1 cellular context compared by ENCODE assay signal in genomic region chr1:244864253-244865027, GRCh38.
TF ChIP-seq lines count a peak whose summit lies in the region.

TSS of gene HNRNPU (minus strand) at chr1:244864543. CDS start at chr1:244864307, 236 bp downstream.

TF ChIP-seq in WTC11, 78 proteins besides CTCF, POLR2A, EP300 and RAD21 (continued from another document and continues in another):
- peak; percentile 63; the same call in 1 of the 2 replicates for TF ChIP-seq TCF7 (CRISPR knock-in tag; IDR thresholded peaks at IDR 0.05; ENCODE audit: low read depth)
- no peak for TF ChIP-seq ZNF396 (CRISPR knock-in tag; IDR thresholded peaks at IDR 0.05; ENCODE audit: borderline replicate concordance)
- no peak for TF ChIP-seq ATF6 (CRISPR knock-in tag; IDR thresholded peaks at IDR 0.05)
- TF ChIP-seq PRRX2 (CRISPR knock-in tag; IDR thresholded peaks at IDR 0.05), result no peak
- TF ChIP-seq E2F1 (CRISPR knock-in tag; IDR thresholded peaks at IDR 0.05), result no peak
- no peak for TF ChIP-seq HMGA2 (CRISPR knock-in tag; IDR thresholded peaks at IDR 0.05)
- TF ChIP-seq E2F4 (CRISPR knock-in tag; IDR thresholded peaks at IDR 0.05; ENCODE audit: borderline replicate concordance, low read depth), result peak; percentile 19; the same call in 1 of the 2 replicates
- peak; percentile 25; the same call in 1 of the 2 replicates for TF ChIP-seq GABPB1 (CRISPR knock-in tag; IDR thresholded peaks at IDR 0.05)
- TF ChIP-seq ZNF416 (CRISPR knock-in tag; IDR thresholded peaks at IDR 0.05), result no peak
- TF ChIP-seq TP53 (CRISPR knock-in tag; IDR thresholded peaks at IDR 0.05), result no peak
- TF ChIP-seq NFYB (CRISPR knock-in tag; conservative IDR thresholded peaks at IDR 0.05; ENCODE audit: low read depth), result no peak; the same call in 1 of the 2 replicates
- no peak for TF ChIP-seq ZNF121 (CRISPR knock-in tag; IDR thresholded peaks at IDR 0.05)
- TF ChIP-seq, protein P1, sequence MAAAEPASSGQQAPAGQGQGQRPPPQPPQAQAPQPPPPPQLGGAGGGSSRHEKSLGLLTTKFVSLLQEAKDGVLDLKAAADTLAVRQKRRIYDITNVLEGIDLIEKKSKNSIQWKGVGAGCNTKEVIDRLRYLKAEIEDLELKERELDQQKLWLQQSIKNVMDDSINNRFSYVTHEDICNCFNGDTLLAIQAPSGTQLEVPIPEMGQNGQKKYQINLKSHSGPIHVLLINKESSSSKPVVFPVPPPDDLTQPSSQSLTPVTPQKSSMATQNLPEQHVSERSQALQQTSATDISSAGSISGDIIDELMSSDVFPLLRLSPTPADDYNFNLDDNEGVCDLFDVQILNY (CRISPR knock-in tag; IDR thresholded peaks at IDR 0.05), result peak; percentile 95
- TF ChIP-seq CREM (CRISPR knock-in tag; IDR thresholded peaks at IDR 0.05), result peak; percentile 48; the same call in 1 of the 2 replicates
- TF ChIP-seq ZBTB21 (CRISPR knock-in tag; IDR thresholded peaks at IDR 0.05; ENCODE audit: borderline replicate concordance), result no peak
- no peak for TF ChIP-seq ZNF317 (CRISPR knock-in tag; IDR thresholded peaks at IDR 0.05; ENCODE audit: borderline replicate concordance, low read depth)
- no peak for TF ChIP-seq NR1H2 (CRISPR knock-in tag; IDR thresholded peaks at IDR 0.05)
- peak; percentile 98 for TF ChIP-seq SP1 (CRISPR knock-in tag; conservative IDR thresholded peaks at IDR 0.05)
- TF ChIP-seq ESRRA (CRISPR knock-in tag; IDR thresholded peaks at IDR 0.05; ENCODE audit: borderline replicate concordance), result no peak
- TF ChIP-seq, protein P2, sequence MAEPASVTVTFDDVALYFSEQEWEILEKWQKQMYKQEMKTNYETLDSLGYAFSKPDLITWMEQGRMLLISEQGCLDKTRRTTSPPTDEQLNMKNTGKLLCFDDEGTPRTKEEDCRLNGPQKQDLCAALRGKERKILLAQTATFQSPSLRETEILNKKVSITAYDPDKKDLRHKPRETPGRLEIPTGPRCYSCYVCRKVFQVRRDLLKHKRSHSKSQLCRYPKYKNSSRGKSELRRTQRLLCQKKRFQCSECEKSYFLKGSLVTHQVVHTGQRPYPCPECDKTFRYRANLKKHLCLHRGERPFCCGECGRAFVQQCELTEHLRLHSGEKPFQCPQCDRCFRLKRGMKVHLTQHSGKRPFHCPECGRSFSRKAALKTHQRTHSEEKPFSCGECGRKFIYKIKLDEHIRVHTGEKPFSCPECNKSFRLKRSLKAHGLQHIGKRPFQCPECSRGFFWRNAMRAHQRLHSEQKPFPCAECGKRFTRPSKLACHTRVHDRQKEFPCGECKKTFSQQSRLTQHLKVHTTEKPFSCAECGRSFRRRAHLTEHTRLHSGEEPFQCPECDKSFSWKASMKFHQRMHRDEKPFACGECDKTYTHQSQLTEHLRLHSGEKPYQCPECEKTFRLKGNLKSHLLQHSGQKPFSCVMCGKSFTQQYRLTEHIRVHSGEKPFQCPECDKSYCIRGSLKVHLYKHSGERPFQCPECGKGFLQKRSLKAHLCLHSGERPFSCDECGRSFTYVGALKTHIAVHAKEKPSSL (CRISPR knock-in tag; conservative IDR thresholded peaks at IDR 0.05), result no peak
- TF ChIP-seq ZNF423 (CRISPR knock-in tag; IDR thresholded peaks at IDR 0.05), result no peak
- TF ChIP-seq ATF3 (CRISPR knock-in tag; conservative IDR thresholded peaks at IDR 0.05), result no peak
- TF ChIP-seq, protein P3, sequence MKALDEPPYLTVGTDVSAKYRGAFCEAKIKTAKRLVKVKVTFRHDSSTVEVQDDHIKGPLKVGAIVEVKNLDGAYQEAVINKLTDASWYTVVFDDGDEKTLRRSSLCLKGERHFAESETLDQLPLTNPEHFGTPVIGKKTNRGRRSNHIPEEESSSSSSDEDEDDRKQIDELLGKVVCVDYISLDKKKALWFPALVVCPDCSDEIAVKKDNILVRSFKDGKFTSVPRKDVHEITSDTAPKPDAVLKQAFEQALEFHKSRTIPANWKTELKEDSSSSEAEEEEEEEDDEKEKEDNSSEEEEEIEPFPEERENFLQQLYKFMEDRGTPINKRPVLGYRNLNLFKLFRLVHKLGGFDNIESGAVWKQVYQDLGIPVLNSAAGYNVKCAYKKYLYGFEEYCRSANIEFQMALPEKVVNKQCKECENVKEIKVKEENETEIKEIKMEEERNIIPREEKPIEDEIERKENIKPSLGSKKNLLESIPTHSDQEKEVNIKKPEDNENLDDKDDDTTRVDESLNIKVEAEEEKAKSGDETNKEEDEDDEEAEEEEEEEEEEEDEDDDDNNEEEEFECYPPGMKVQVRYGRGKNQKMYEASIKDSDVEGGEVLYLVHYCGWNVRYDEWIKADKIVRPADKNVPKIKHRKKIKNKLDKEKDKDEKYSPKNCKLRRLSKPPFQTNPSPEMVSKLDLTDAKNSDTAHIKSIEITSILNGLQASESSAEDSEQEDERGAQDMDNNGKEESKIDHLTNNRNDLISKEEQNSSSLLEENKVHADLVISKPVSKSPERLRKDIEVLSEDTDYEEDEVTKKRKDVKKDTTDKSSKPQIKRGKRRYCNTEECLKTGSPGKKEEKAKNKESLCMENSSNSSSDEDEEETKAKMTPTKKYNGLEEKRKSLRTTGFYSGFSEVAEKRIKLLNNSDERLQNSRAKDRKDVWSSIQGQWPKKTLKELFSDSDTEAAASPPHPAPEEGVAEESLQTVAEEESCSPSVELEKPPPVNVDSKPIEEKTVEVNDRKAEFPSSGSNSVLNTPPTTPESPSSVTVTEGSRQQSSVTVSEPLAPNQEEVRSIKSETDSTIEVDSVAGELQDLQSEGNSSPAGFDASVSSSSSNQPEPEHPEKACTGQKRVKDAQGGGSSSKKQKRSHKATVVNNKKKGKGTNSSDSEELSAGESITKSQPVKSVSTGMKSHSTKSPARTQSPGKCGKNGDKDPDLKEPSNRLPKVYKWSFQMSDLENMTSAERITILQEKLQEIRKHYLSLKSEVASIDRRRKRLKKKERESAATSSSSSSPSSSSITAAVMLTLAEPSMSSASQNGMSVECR (CRISPR knock-in tag; IDR thresholded peaks at IDR 0.05; ENCODE audit: borderline replicate concordance), result peak; percentile 57; the same call in 1 of the 2 replicates
- no peak for TF ChIP-seq IRF2 (CRISPR knock-in tag; IDR thresholded peaks at IDR 0.05; ENCODE audit: borderline replicate concordance, low read depth)
- no peak for TF ChIP-seq CDX4 (CRISPR knock-in tag; IDR thresholded peaks at IDR 0.05; ENCODE audit: borderline replicate concordance)
- TF ChIP-seq USF2 (CRISPR knock-in tag; IDR thresholded peaks at IDR 0.05), result no peak
- no peak; the same call in 1 of the 2 replicates for TF ChIP-seq JUN (CRISPR knock-in tag; IDR thresholded peaks at IDR 0.05)
- TF ChIP-seq NR3C1 (CRISPR knock-in tag; conservative IDR thresholded peaks at IDR 0.05; ENCODE audit: low read depth), result no peak
- peak; percentile 76 for TF ChIP-seq MAX (CRISPR knock-in tag; IDR thresholded peaks at IDR 0.05)
- TF ChIP-seq, protein P4, sequence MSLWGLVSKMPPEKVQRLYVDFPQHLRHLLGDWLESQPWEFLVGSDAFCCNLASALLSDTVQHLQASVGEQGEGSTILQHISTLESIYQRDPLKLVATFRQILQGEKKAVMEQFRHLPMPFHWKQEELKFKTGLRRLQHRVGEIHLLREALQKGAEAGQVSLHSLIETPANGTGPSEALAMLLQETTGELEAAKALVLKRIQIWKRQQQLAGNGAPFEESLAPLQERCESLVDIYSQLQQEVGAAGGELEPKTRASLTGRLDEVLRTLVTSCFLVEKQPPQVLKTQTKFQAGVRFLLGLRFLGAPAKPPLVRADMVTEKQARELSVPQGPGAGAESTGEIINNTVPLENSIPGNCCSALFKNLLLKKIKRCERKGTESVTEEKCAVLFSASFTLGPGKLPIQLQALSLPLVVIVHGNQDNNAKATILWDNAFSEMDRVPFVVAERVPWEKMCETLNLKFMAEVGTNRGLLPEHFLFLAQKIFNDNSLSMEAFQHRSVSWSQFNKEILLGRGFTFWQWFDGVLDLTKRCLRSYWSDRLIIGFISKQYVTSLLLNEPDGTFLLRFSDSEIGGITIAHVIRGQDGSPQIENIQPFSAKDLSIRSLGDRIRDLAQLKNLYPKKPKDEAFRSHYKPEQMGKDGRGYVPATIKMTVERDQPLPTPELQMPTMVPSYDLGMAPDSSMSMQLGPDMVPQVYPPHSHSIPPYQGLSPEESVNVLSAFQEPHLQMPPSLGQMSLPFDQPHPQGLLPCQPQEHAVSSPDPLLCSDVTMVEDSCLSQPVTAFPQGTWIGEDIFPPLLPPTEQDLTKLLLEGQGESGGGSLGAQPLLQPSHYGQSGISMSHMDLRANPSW (CRISPR knock-in tag; conservative IDR thresholded peaks at IDR 0.05; ENCODE audit: low read depth), result no peak
- no peak for TF ChIP-seq RELA (CRISPR knock-in tag; IDR thresholded peaks at IDR 0.05; ENCODE audit: borderline replicate concordance)
- TF ChIP-seq ZNF219 (CRISPR knock-in tag; IDR thresholded peaks at IDR 0.05; ENCODE audit: borderline replicate concordance), result no peak
- 0 out of 2 replicates have a peak, but pooled peaks have one; percentile 19 for TF ChIP-seq KAT7 (CRISPR knock-in tag; IDR thresholded peaks at IDR 0.05; ENCODE audit: borderline replicate concordance)
- 0 out of 2 replicates have a peak, but pooled peaks have one; percentile 18 for TF ChIP-seq ATF1 (CRISPR knock-in tag; IDR thresholded peaks at IDR 0.05)
- no peak for TF ChIP-seq JAZF1 (CRISPR knock-in tag; IDR thresholded peaks at IDR 0.05)
- TF ChIP-seq SOX15 (CRISPR knock-in tag; IDR thresholded peaks at IDR 0.05), result no peak
- TF ChIP-seq RORB (CRISPR knock-in tag; IDR thresholded peaks at IDR 0.05), result no peak
- TF ChIP-seq, protein P5, sequence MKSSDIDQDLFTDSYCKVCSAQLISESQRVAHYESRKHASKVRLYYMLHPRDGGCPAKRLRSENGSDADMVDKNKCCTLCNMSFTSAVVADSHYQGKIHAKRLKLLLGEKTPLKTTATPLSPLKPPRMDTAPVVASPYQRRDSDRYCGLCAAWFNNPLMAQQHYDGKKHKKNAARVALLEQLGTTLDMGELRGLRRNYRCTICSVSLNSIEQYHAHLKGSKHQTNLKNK (CRISPR knock-in tag; IDR thresholded peaks at IDR 0.05), result no peak
- TF ChIP-seq, protein P6, sequence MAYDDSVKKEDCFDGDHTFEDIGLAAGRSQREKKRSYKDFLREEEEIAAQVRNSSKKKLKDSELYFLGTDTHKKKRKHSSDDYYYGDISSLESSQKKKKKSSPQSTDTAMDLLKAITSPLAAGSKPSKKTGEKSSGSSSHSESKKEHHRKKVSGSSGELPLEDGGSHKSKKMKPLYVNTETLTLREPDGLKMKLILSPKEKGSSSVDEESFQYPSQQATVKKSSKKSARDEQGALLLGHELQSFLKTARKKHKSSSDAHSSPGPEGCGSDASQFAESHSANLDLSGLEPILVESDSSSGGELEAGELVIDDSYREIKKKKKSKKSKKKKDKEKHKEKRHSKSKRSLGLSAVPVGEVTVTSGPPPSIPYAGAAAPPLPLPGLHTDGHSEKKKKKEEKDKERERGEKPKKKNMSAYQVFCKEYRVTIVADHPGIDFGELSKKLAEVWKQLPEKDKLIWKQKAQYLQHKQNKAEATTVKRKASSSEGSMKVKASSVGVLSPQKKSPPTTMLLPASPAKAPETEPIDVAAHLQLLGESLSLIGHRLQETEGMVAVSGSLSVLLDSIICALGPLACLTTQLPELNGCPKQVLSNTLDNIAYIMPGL (CRISPR knock-in tag; IDR thresholded peaks at IDR 0.05), result peak; percentile 97
- no peak for TF ChIP-seq NR2C2 (CRISPR knock-in tag; IDR thresholded peaks at IDR 0.05)
